In genomic region chr10:73576890-73577591, GRCh38 we compare ENCODE assay signal across 13 cellular contexts. TPM values are rescaled to one million over a fixed set of nuclear protein-coding genes. Genes with fewer than 3 reads are reported as not detected.
DNase-seq lines count a peak whose midpoint lies in the region; ATAC-seq and TF ChIP-seq lines count a peak whose summit lies in the region.
"Had no signal": no experiment of that assay in that cellular context is flagged by ENCODE, and none has a peak within 500 bp of the region (broad histone marks: within the 10 kb centered on the region; RNA-seq: fewer than 3 reads in every experiment).

No MANE protein-coding gene starts in this region.

- POLR2A ChIA-PET in Panc1 (lab: Charles Lee): interaction anchor here (1.1 kb wide), 1 partner anchor 25 kb away, joined by 3 read pairs; no protein-coding TSS in a partner anchor

- CTCF ChIA-PET in Panc1 (lab: Charles Lee): interaction anchor here (0.6 kb wide), 1 partner anchor 20 kb away, joined by 8 read pairs; no protein-coding TSS in a partner anchor

- H3K27ac ChIP-seq in Panc1 (ENCODE audit: low read length) (peak overlapping the region; percentile 2; the same call in 1 of the 2 replicates), dorsolateral prefrontal cortex (peak overlapping the region in 57 of 59 donors; percentile 5 to 99 (median 75)), muscle layer of colon (ENCODE audit: low read depth, low read length) (peak overlapping the region; percentile 80), thyroid gland (peak overlapping the region; percentile 94 to 97 (median 94))

- H3K4me1 ChIP-seq in Panc1 (ENCODE audit: control insufficient read depth, insufficient read depth, low read length): 0 out of 2 replicates have a peak, but pooled peaks cover 2% of the 10 kb centered on the region
- peaks cover 41% of the 10 kb centered on the region for H3K4me1 ChIP-seq in muscle layer of colon (ENCODE audit: insufficient read depth, low read length)
- peaks cover 22 to 32% of the 10 kb centered on the region in 2 donors for H3K4me1 ChIP-seq in thyroid gland
- H3K4me1 ChIP-seq: HAP-1 had no signal

- no peak for ATAC-seq in Panc1
- ATAC-seq in GM18909 (IDR thresholded peaks at IDR 0.05; ENCODE audit: poor library complexity, unreplicated experiment): no peak
- ATAC-seq: activated CD8-positive, alpha-beta T cell treated with anti-CD3 and anti-CD28 coated beads, Interleukin-2, amount 10 ng/mL, durations not matched to agents 7 days and 5 days had no signal

- TF ChIP-seq CTCF in Panc1 (IDR thresholded peaks at IDR 0.05) (no peak), dorsolateral prefrontal cortex (IDR thresholded peaks at IDR 0.05 in 54 of 56, conservative IDR thresholded peaks at IDR 0.05 in 2 of 56; ENCODE audit: low read depth in 1 of 56, partially characterized antibody in 56 of 56) (no peak), thyroid gland (IDR thresholded peaks at IDR 0.05) (no peak)

- H3K9ac ChIP-seq in muscle layer of colon (ENCODE audit: low read length): peak overlapping the region; percentile 11

- no peak for DNase-seq in Panc1 (ENCODE audit: low read depth, low spot score)
- DNase-seq in dorsolateral prefrontal cortex: no peak
- DNase-seq in thyroid gland: no peak
- no peak for DNase-seq in amniotic stem cell (lab: John Stamatoyannopoulos, UW)
- no peak for DNase-seq in activated naive CD4-positive, alpha-beta T cell (lab: John Stamatoyannopoulos, UW)
- DNase-seq in NCI-H2107 (lab: John Stamatoyannopoulos, UW): no peak
- DNase-seq: activated CD8-positive, alpha-beta T cell treated with anti-CD3 and anti-CD28 coated beads, Interleukin-2, amount 10 ng/mL, durations not matched to agents 7 days and 5 days; activated effector memory CD4-positive, alpha-beta T cell treated with anti-CD3 and anti-CD28 coated beads, Interleukin-2, amount 50 U/mL, for 16 hours; NCI-H1436 treated with DMSO at 0.1 percent for 48 hours; NCI-H510A had no signal

- H3K36me3 ChIP-seq in Panc1 (ENCODE audit: control insufficient read depth, insufficient read depth, low read length) (no peaks in the 10 kb centered on the region), muscle layer of colon (ENCODE audit: insufficient read depth, low read length) (no peaks in the 10 kb centered on the region), thyroid gland (no peaks in the 10 kb centered on the region)
- H3K36me3 ChIP-seq: HAP-1 had no signal

- no peak overlapping the region for H3K4me3 ChIP-seq in Panc1 (ENCODE audit: low read depth in 2 of 2, low read length in 2 of 2)
- peak overlapping the region in 3 of 59 donors; percentile 7 to 28 (median 12) for H3K4me3 ChIP-seq in dorsolateral prefrontal cortex
- peak overlapping the region in 1 of 2 donors; percentile 6 for H3K4me3 ChIP-seq in muscle layer of colon (ENCODE audit: low read depth in 1 of 2, low read length in 2 of 2)
- H3K4me3 ChIP-seq in thyroid gland (replicated peaks in 1 of 3): no peak overlapping the region
- H3K4me3 ChIP-seq: HAP-1 had no signal

- H3K27me3 ChIP-seq in Panc1 (ENCODE audit: control insufficient read depth, insufficient read depth, low read length) (no peaks in the 10 kb centered on the region), dorsolateral prefrontal cortex (no peaks in the 10 kb centered on the region), muscle layer of colon (ENCODE audit: control insufficient read depth in 1 of 2, insufficient read depth in 2 of 2, low read length in 2 of 2) (no peaks in the 10 kb centered on the region), thyroid gland (no peaks in the 10 kb centered on the region)

- no TSS peak for BruUV-seq in Panc1 (replicated peaks; lab: Mats Ljungman, UMichigan)

- intact Hi-C loops in Panc1 (cut with micrococcal nuclease; ENCODE audit: unreplicated experiment): no loop called here
- intact Hi-C loops in dorsolateral prefrontal cortex (cut with DNase I): no loop called here
- intact Hi-C loops in thyroid gland (cut with DNase I): no loop called here

- in situ Hi-C loops in Panc1 (cut with HindIII; ENCODE audit: low pct_unique_long_range_greater_than_20kb, low sequenced_read_pairs): no loop called here

- TF ChIP-seq POLR2A in thyroid gland (IDR thresholded peaks at IDR 0.05): no peak

- 83 to 86% methylated on average over 3 of the region's 3 CpGs for WGBS in thyroid gland, 2 donors

- H3K9me3 ChIP-seq in Panc1 (ENCODE audit: control insufficient read depth, insufficient read depth, low read depth, low read length) (no peaks in the 10 kb centered on the region), muscle layer of colon (ENCODE audit: low read length) (no peaks in the 10 kb centered on the region), thyroid gland (no peaks in the 10 kb centered on the region)
- H3K9me3 ChIP-seq: HAP-1 had no signal

RNA-seq across cellular contexts. Expression of gene USP54, which starts 14.1 kb away (rescaled TPM):
- 32.8 TPM for total RNA-seq in Panc1 (2021; ENCODE audit: unreplicated experiment)
- polyA plus RNA-seq in Panc1 (2012; ENCODE audit: insufficient read length): 15.0 TPM
- 100 to 1,000 TPM in 119 of 120 experiments, 10 to 100 TPM in 1; 91.9 to 623 (median 231) TPM for total RNA-seq in dorsolateral prefrontal cortex
- total RNA-seq in thyroid gland: 100 to 1,000 TPM; 159 to 315 (median 201) TPM

Comparison
In these comparisons a context has a peak if more than half of its experiments do, and no peak if none do; other contexts are left out.
1. H3K27ac ChIP-seq: peak in every context shown above with its lines; median percentile 94 in thyroid gland; 80 in muscle layer of colon; 75 in dorsolateral prefrontal cortex; 2 in Panc1.